9 cellular contexts compared by ENCODE assay signal in genomic region chr13:98172570-98173405, GRCh38. TPM values are rescaled to one million over a fixed set of nuclear protein-coding genes. Genes with fewer than 3 reads are reported as not detected.
A peak's percentile ranks its signal among the peaks of the same experiment; 100 is the strongest.
DNase-seq lines count a peak whose midpoint lies in the region; ATAC-seq and TF ChIP-seq lines count a peak whose summit lies in the region.
"Had no signal": no experiment of that assay in that cellular context is flagged by ENCODE, and none has a peak within 500 bp of the region (broad histone marks: within the 10 kb centered on the region; RNA-seq: fewer than 3 reads in every experiment).

No MANE protein-coding gene starts in this region.

- H3K27ac Mint-ChIP-seq in activated CD8-positive, alpha-beta memory T cell treated with anti-CD3 and anti-CD28 coated beads, Interleukin-2, amount 10 ng/mL, durations not matched to agents 7 days and 5 days, result no peak overlapping the region

- H3K4me3 Mint-ChIP-seq in activated CD8-positive, alpha-beta memory T cell treated with anti-CD3 and anti-CD28 coated beads, Interleukin-2, amount 10 ng/mL, durations not matched to agents 7 days and 5 days, result no peak overlapping the region

- H3K4me1 Mint-ChIP-seq in activated CD8-positive, alpha-beta memory T cell treated with anti-CD3 and anti-CD28 coated beads, Interleukin-2, amount 10 ng/mL, durations not matched to agents 7 days and 5 days, result no peaks in the 10 kb centered on the region

- TF ChIP-seq CTCF in brain microvascular endothelial cell (IDR thresholded peaks at IDR 0.05; ENCODE audit: low read depth, low read length, missing control alignments) (no peak), sigmoid colon (IDR thresholded peaks at IDR 0.05) (no peak), GM10266 (IDR thresholded peaks at IDR 0.05; ENCODE audit: control insufficient read depth, insufficient read depth, low read depth, missing control alignments) (no peak)

- TF ChIP-seq POLR2A in sigmoid colon (IDR thresholded peaks at IDR 0.05), result no peak

- H3K27ac ChIP-seq in brain microvascular endothelial cell (peak overlapping the region; percentile 91), sigmoid colon (peak overlapping the region; percentile 64 to 84 (median 75))

- peak in 1 of 4 donors; percentile 29 for TF ChIP-seq EP300 in sigmoid colon (IDR thresholded peaks at IDR 0.05)

- intact Hi-C loops in sigmoid colon (cut with DNase I), result no loop called here

- H3K36me3 ChIP-seq in brain microvascular endothelial cell (replicated peaks) (no peaks in the 10 kb centered on the region), iPS-15b (ENCODE audit: control insufficient read depth, insufficient read depth, low read length) (no peaks in the 10 kb centered on the region), sigmoid colon (peaks cover 0 to 5% (median 0%) of the 10 kb centered on the region in 4 donors), H7 (replicated peaks; ENCODE audit: control insufficient read depth, insufficient read depth, low read length) (no peaks in the 10 kb centered on the region)

- in situ Hi-C loops in brain microvascular endothelial cell (cut with HindIII; ENCODE audit: low pct_ligation_motif_present, low sequenced_read_pairs), result no loop called here

- H3K9me3 Mint-ChIP-seq in activated CD8-positive, alpha-beta memory T cell treated with anti-CD3 and anti-CD28 coated beads, Interleukin-2, amount 10 ng/mL, durations not matched to agents 7 days and 5 days (ENCODE audit: low read depth), result no peaks in the 10 kb centered on the region

- 50 to 54% methylated on average over 7 of the region's 7 CpGs for WGBS in sigmoid colon, 2 donors

- peaks cover 24% of the 10 kb centered on the region for H3K27me3 Mint-ChIP-seq in activated CD8-positive, alpha-beta memory T cell treated with anti-CD3 and anti-CD28 coated beads, Interleukin-2, amount 10 ng/mL, durations not matched to agents 7 days and 5 days

- ATAC-seq in activated CD8-positive, alpha-beta memory T cell treated with anti-CD3 and anti-CD28 coated beads, Interleukin-2, amount 10 ng/mL, durations not matched to agents 7 days and 5 days, result no peak

- no peak overlapping the region for H3K9ac ChIP-seq in iPS-15b (ENCODE audit: low read depth, low read length)

- CTCF ChIA-PET in activated CD8-positive, alpha-beta memory T cell treated with anti-CD3 and anti-CD28 coated beads, Interleukin-2, amount 10 ng/mL, durations not matched to agents 7 days and 5 days (lab: Charles Lee), result no interaction called here

- peak; percentile 48 for DNase-seq in GM04503 (ENCODE audit: low read depth)
- DNase-seq in brain microvascular endothelial cell, result no peak
- no peak for DNase-seq in sigmoid colon
- DNase-seq in H7, result no peak
- no peak for DNase-seq in GM10266 (ENCODE audit: extremely low spot score)
- no peak for DNase-seq in activated CD8-positive, alpha-beta memory T cell treated with anti-CD3 and anti-CD28 coated beads, Interleukin-2, amount 10 ng/mL, durations not matched to agents 7 days and 5 days
- no peak for DNase-seq in central memory CD4-positive, alpha-beta T cell
- DNase-seq: DMS 273 treated with DMSO at 0.1 percent for 48 hours had no signal

- no peaks in the 10 kb centered on the region for H3K36me3 Mint-ChIP-seq in activated CD8-positive, alpha-beta memory T cell treated with anti-CD3 and anti-CD28 coated beads, Interleukin-2, amount 10 ng/mL, durations not matched to agents 7 days and 5 days

- H3K27me3 ChIP-seq in brain microvascular endothelial cell (replicated peaks) (no peaks in the 10 kb centered on the region), iPS-15b (ENCODE audit: control insufficient read depth, insufficient read depth, low read length) (no peaks in the 10 kb centered on the region), sigmoid colon (no peaks in the 10 kb centered on the region), H7 (ENCODE audit: control insufficient read depth, insufficient read depth, low read length) (no peaks in the 10 kb centered on the region)

- no peaks in the 10 kb centered on the region for H3K9me3 ChIP-seq in iPS-15b (ENCODE audit: control insufficient read depth, insufficient read depth, low read length)
- no peaks in the 10 kb centered on the region for H3K9me3 ChIP-seq in sigmoid colon

- H3K4me1 ChIP-seq in iPS-15b (ENCODE audit: control insufficient read depth, insufficient read depth, low read length), result peaks cover 27% of the 10 kb centered on the region
- H3K4me1 ChIP-seq in sigmoid colon, result peaks cover 0 to 48% (median 43%) of the 10 kb centered on the region in 4 donors

- no peak overlapping the region for H3K4me3 ChIP-seq in brain microvascular endothelial cell (ENCODE audit: low read depth, low read length)
- peak overlapping the region; percentile 6 for H3K4me3 ChIP-seq in iPS-15b (ENCODE audit: low read depth, low read length)
- peak overlapping the region in 2 of 4 donors; percentile 21 to 27 for H3K4me3 ChIP-seq in sigmoid colon
- no peak overlapping the region for H3K4me3 ChIP-seq in H7 (ENCODE audit: insufficient read depth, low read depth, low read length)

RNA-seq across cellular contexts. Expression of gene RNF113B, which starts 4.3 kb away (rescaled TPM):
- not detected for total RNA-seq in sigmoid colon
- polyA plus RNA-seq in sigmoid colon, result not detected
- not detected in 2 replicates for total RNA-seq in H7 (2014; rRNA removed; shearing (Covaris generic))
- total RNA-seq in activated CD8-positive, alpha-beta memory T cell treated with anti-CD3 and anti-CD28 coated beads, Interleukin-2, amount 10 ng/mL, durations not matched to agents 7 days and 5 days, result not detected

RNA-seq across cellular contexts. Expression of gene FARP1, which starts 29.9 kb away (rescaled TPM):
- 10 to 100 TPM; 32.9 to 96.4 (median 47.5) TPM for total RNA-seq in sigmoid colon
- polyA plus RNA-seq in sigmoid colon, result 10 to 100 TPM in 1 of 3 donors, 1 to 10 TPM in 2; 6.9 to 18.0 (median 7.8) TPM
- 25.8 and 26.1 TPM in 2 replicates for total RNA-seq in H7 (2014; rRNA removed; shearing (Covaris generic))
- under 1 TPM; 0.44 to 0.87 TPM for total RNA-seq in activated CD8-positive, alpha-beta memory T cell treated with anti-CD3 and anti-CD28 coated beads, Interleukin-2, amount 10 ng/mL, durations not matched to agents 7 days and 5 days

Comparison
In these comparisons a context has a peak if more than half of its experiments do, and no peak if none do; other contexts are left out.
1. RNA of gene FARP1, which starts 29.9 kb away (total RNA-seq): 32.9 to 96.4 TPM in sigmoid colon and 25.8 to 26.1 TPM in H7; 0.44 to 0.87 TPM in activated CD8-positive, alpha-beta memory T cell treated with anti-CD3 and anti-CD28 coated beads, Interleukin-2, amount 10 ng/mL, durations not matched to agents 7 days and 5 days; every median in the first group is over 10 times any median in the second.